ENCODE assay signal across 8 cellular contexts in the genomic region with DNA sequence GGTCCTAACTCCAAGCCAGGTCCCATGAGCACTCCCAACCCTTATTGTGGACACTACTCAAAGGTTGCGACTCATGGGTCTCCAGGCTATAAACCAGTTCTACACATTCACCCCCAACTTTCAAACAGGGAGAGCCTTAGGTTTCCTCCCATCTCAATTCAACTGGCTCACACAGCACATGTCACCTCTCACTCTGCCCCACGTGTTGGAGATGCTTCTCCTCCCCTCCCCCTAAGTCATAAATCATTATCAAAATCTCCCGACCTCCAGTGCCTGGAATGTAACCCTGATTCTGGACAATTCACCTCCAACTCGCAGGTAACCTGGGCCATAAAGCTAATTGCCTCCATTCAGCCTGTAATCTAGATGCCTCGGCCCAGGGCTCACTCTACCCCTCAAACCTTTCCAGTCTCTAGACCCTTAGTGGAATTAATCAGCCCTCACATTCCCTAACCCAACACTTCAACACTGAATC. TPM values are rescaled to one million over a fixed set of nuclear protein-coding genes. Genes with fewer than 3 reads are reported as not detected.
DNase-seq lines count a peak whose midpoint lies in the region; ATAC-seq and TF ChIP-seq lines count a peak whose summit lies in the region.

No MANE protein-coding gene starts in this region.

- H4K20me1 ChIP-seq in mammary epithelial cell (ENCODE audit: insufficient read depth, low read length) = no peaks in the 10 kb centered on the region

- in situ Hi-C loops in mammary epithelial cell (cut with MboI; ENCODE audit: low sequenced_read_pairs in 2 of 2) (no loop called here), G401 (cut with HindIII; ENCODE audit: low sequenced_read_pairs) (no loop called here)

- H3K9me3 ChIP-seq in mammary epithelial cell (replicated peaks; ENCODE audit: insufficient read depth, low read length) = no peaks in the 10 kb centered on the region
- H3K9me3 ChIP-seq in right lobe of liver = no peaks in the 10 kb centered on the region
- H3K9me3 ChIP-seq in tibial artery = no peaks in the 10 kb centered on the region

- intact Hi-C loops in mammary epithelial cell (cut with micrococcal nuclease) = loop anchor here (1.0 to 2.0 kb wide), 3 partner anchors 14 to 45 kb away; a partner anchor contains a TSS
- intact Hi-C loops in right lobe of liver (cut with DNase I) = no loop called here
- intact Hi-C loops in tibial artery (cut with DNase I; ENCODE audit: low total_unique reads) = no loop called here

- dilution Hi-C loops in mammary epithelial cell (cut with HindIII; ENCODE audit: low sequenced_read_pairs) = no loop called here

- H3K4me3 ChIP-seq in mammary epithelial cell (replicated peaks in 1 of 3; ENCODE audit: insufficient read depth in 1 of 3, low read depth in 2 of 3, low read length in 3 of 3) (peak overlapping the region; percentile 72 to 96 (median 78)), right lobe of liver (peak overlapping the region; percentile 84 to 97 (median 95)), tibial artery (peak overlapping the region; percentile 82 to 89)

- H3K36me3 ChIP-seq in mammary epithelial cell (ENCODE audit: insufficient read depth, low read length) = peaks cover 4% of the 10 kb centered on the region
- no peaks in the 10 kb centered on the region for H3K36me3 ChIP-seq in right lobe of liver
- peaks cover 0 to 9% (median 0%) of the 10 kb centered on the region in 3 donors for H3K36me3 ChIP-seq in tibial artery

- no peak for TF ChIP-seq POLR2A in right lobe of liver (IDR thresholded peaks at IDR 0.05)
- no peak for TF ChIP-seq POLR2A in GM18505 (IDR thresholded peaks at IDR 0.05; ENCODE audit: borderline replicate concordance, extremely low read depth, insufficient read depth, insufficient read length)

- peak overlapping the region; percentile 92 for H3K27ac ChIP-seq in mammary epithelial cell (ENCODE audit: insufficient read depth, low read depth, low read length)
- peak overlapping the region; percentile 88 to 91 (median 89) for H3K27ac ChIP-seq in right lobe of liver
- H3K27ac ChIP-seq in tibial artery = peak overlapping the region; percentile 76 to 86

- H3K27me3 ChIP-seq in mammary epithelial cell (ENCODE audit: insufficient read depth, low read length) (no peaks in the 10 kb centered on the region), right lobe of liver (no peaks in the 10 kb centered on the region), tibial artery (no peaks in the 10 kb centered on the region)

- TF ChIP-seq CTCF in mammary epithelial cell (conservative IDR thresholded peaks at IDR 0.05 in 1 of 2, IDR thresholded peaks at IDR 0.05 in 1 of 2; ENCODE audit: extremely low read depth in 1 of 2, insufficient read depth in 1 of 2, low read depth in 1 of 2, low read length in 2 of 2) = no peak
- no peak for TF ChIP-seq CTCF in right lobe of liver (IDR thresholded peaks at IDR 0.05)
- TF ChIP-seq CTCF in tibial artery (IDR thresholded peaks at IDR 0.05) = no peak

- CTCF ChIA-PET in mammary epithelial cell (lab: Charles Lee; ENCODE audit: low non-redundant PET) = no interaction called here

- DNase-seq in NCI-H510A treated with DMSO at 0.1 percent for 48 hours (lab: John Stamatoyannopoulos, UW) (peak; percentile 26), NCI-H510A (lab: John Stamatoyannopoulos, UW) (no peak), NOMO-1 treated with dmso at 0.1 percent for 144 hours (lab: John Stamatoyannopoulos, UW; ENCODE audit: unreplicated experiment) (peak; percentile 22), mammary epithelial cell (peak; percentile 51), right lobe of liver (peak in 1 of 3 donors; percentile 9), tibial artery (no peak), G401 (ENCODE audit: low spot score) (no peak)

- TSS peak; percentile 45 for BruUV-seq in mammary epithelial cell (replicated peaks; lab: Mats Ljungman, UMichigan)

- peak overlapping the region; percentile 97 for H3K9ac ChIP-seq in mammary epithelial cell (ENCODE audit: insufficient read depth, low read length)

- ATAC-seq in right lobe of liver = peak; percentile 19 to 48 (median 30)
- ATAC-seq in GM18505 (IDR thresholded peaks at IDR 0.05; ENCODE audit: unreplicated experiment) = no peak

- H3K4me2 ChIP-seq in mammary epithelial cell (ENCODE audit: insufficient read depth, low read depth, low read length) = peak overlapping the region; percentile 87

- peak overlapping the region; percentile 40 for H2AFZ ChIP-seq in mammary epithelial cell (ENCODE audit: low read depth, low read length)

- H3K4me1 ChIP-seq in mammary epithelial cell (ENCODE audit: insufficient read depth, low read length) = peaks cover 12% of the 10 kb centered on the region
- H3K4me1 ChIP-seq in right lobe of liver = peaks cover 0 to 39% (median 15%) of the 10 kb centered on the region in 4 donors
- peaks cover 0 to 25% (median 20%) of the 10 kb centered on the region in 4 donors for H3K4me1 ChIP-seq in tibial artery

- peaks cover 53% of the 10 kb centered on the region for H3K79me2 ChIP-seq in mammary epithelial cell (ENCODE audit: insufficient read depth, low read length)

- 3% methylated on average over 4 of the region's 5 CpGs for WGBS in mammary epithelial cell (ENCODE audit: low coverage, missing lambda C conversion rate)
- WGBS in right lobe of liver (ENCODE audit: insufficient coverage, low coverage, low lambda C conversion rate, missing lambda C conversion rate) = 8% methylated on average over 5 of the region's 5 CpGs

RNA-seq across cellular contexts. Expression of a gene that starts 0.6 kb away (rescaled TPM):
- total RNA-seq in mammary epithelial cell (100 to 1,000 TPM; 157 to 217 TPM), right lobe of liver (100 to 1,000 TPM; 119 to 301 (median 130) TPM)
- 221 TPM for polyA plus RNA-seq in mammary epithelial cell
- 146 TPM for polyA minus RNA-seq in mammary epithelial cell
- 244 and 260 TPM in 2 replicates for total RNA-seq in G401 (2014; rRNA removed; shearing (Covaris generic))

RNA-seq across cellular contexts. Expression of a gene that starts 44.9 kb away (rescaled TPM):
- total RNA-seq in mammary epithelial cell (10 to 100 TPM in 1 of 2 donors, 1 to 10 TPM in 1; 8.3 to 12.5 TPM), right lobe of liver (1 to 10 TPM in 2 of 6 experiments, under 1 TPM in 4; 0.62 to 1.2 (median 0.85) TPM)
- polyA plus RNA-seq in mammary epithelial cell = 3.4 TPM
- 16.3 TPM for polyA minus RNA-seq in mammary epithelial cell
- 13.1 and 13.6 TPM in 2 replicates for total RNA-seq in G401 (2014; rRNA removed; shearing (Covaris generic))

Comparison
In these comparisons a context has a peak if more than half of its experiments do, and no peak if none do; other contexts are left out.
1. DNase-seq: peak in NCI-H510A treated with DMSO at 0.1 percent for 48 hours (single experiment), NOMO-1 treated with dmso at 0.1 percent for 144 hours (single experiment) and mammary epithelial cell (single experiment); none in NCI-H510A (single experiment), tibial artery (0 of 2) and G401 (single experiment).
2. Peak in every context shown above with its lines, with median percentiles within 50 percentile points of each other: H3K27ac ChIP-seq and H3K4me3 ChIP-seq.